Comparison of ENCODE assay signal across 15 cellular contexts in genomic region chr10:12327476-12327875, GRCh38. TPM values are rescaled to one million over a fixed set of nuclear protein-coding genes. Genes with fewer than 3 reads are reported as not detected.
DNase-seq lines count a peak whose midpoint lies in the region; ATAC-seq and TF ChIP-seq lines count a peak whose summit lies in the region.
"Had no signal": no experiment of that assay in that cellular context is flagged by ENCODE, and none has a peak within 500 bp of the region (broad histone marks: within the 10 kb centered on the region; RNA-seq: fewer than 3 reads in every experiment).

No MANE protein-coding gene starts in this region.

- CTCF ChIA-PET in GM10248 (lab: Yijun Ruan, JAX) = interaction anchor here (0.9 to 1.8 kb wide), 4 partner anchors 10 to 380 kb away, joined by 3 to 6 read pairs (median 4); no protein-coding TSS in a partner anchor

- H3K36me3 Mint-ChIP-seq in type B pancreatic cell = no peaks in the 10 kb centered on the region

- peaks cover 8% of the 10 kb centered on the region for H3K4me1 Mint-ChIP-seq in type B pancreatic cell (ENCODE audit: unreplicated experiment)
- H3K4me1 Mint-ChIP-seq: GM23338 had no signal

- no peak for TF ChIP-seq CTCF in GM10248 (IDR thresholded peaks at IDR 0.05; ENCODE audit: control extremely low read depth, extremely low read depth, low read depth, missing control alignments)
- TF ChIP-seq CTCF in mucosa of descending colon (IDR thresholded peaks at IDR 0.05) = no peak
- no peak for TF ChIP-seq CTCF in type B pancreatic cell (conservative IDR thresholded peaks at IDR 0.05)

- POLR2A ChIA-PET in GM10248 (lab: Yijun Ruan, JAX) = no interaction called here

- H3K36me3 ChIP-seq in esophagus (ENCODE audit: control insufficient read depth in 2 of 2, insufficient read depth in 2 of 2, low read length in 1 of 2) = no peaks in the 10 kb centered on the region
- H3K36me3 ChIP-seq in mucosa of descending colon (ENCODE audit: low read depth) = no peaks in the 10 kb centered on the region

- peak overlapping the region; percentile 87 to 94 for H3K27ac ChIP-seq in esophagus (ENCODE audit: low read depth in 2 of 2, low read length in 1 of 2)

- peaks cover 6% of the 10 kb centered on the region for H3K27me3 Mint-ChIP-seq in type B pancreatic cell
- H3K27me3 Mint-ChIP-seq: B cell; CD4-positive, alpha-beta T cell had no signal

- no peak overlapping the region for H3K4me3 ChIP-seq in esophagus (ENCODE audit: low read depth in 1 of 2, low read length in 2 of 2)
- no peak overlapping the region for H3K4me3 ChIP-seq in mucosa of descending colon
- H3K4me3 ChIP-seq: GM12878, GM23338 had no signal

- ATAC-seq in mucosa of descending colon (peak; percentile 27), HG03280 (IDR thresholded peaks at IDR 0.05; ENCODE audit: unreplicated experiment) (no peak), HG03095 (IDR thresholded peaks at IDR 0.05; ENCODE audit: unreplicated experiment) (no peak), GM19324 (IDR thresholded peaks at IDR 0.05; ENCODE audit: low FRiP score, unreplicated experiment) (no peak)
- ATAC-seq: GM12878, GM23338 had no signal

- 47 to 50% methylated on average over 2 of the region's 2 CpGs for WGBS in esophagus, 2 donors

- H3K27me3 ChIP-seq in esophagus (ENCODE audit: control insufficient read depth in 1 of 2, insufficient read depth in 2 of 2, low read length in 2 of 2) = no peaks in the 10 kb centered on the region

- H3K27ac Mint-ChIP-seq in type B pancreatic cell = peak overlapping the region; percentile 83
- H3K27ac Mint-ChIP-seq: B cell; CD4-positive, alpha-beta T cell; GM23338 had no signal

- H3K9me3 Mint-ChIP-seq in type B pancreatic cell = no peaks in the 10 kb centered on the region
- H3K9me3 Mint-ChIP-seq: CD4-positive, alpha-beta T cell; GM23338 had no signal

- no peak overlapping the region for H3K4me3 Mint-ChIP-seq in type B pancreatic cell
- H3K4me3 Mint-ChIP-seq: B cell; CD4-positive, alpha-beta T cell; GM23338 had no signal

- peak; percentile 1 for DNase-seq in GM10248 (ENCODE audit: extremely low spot score)
- DNase-seq in mucosa of descending colon = no peak
- no peak for DNase-seq in type B pancreatic cell (ENCODE audit: extremely low spot score, unreplicated experiment)
- DNase-seq: C1 segment of cervical spinal cord; Calu3; CD4-positive, alpha-beta T cell; DMS 273 treated with DMSO at 0.1 percent for 48 hours; H7 had no signal

- H3K9me3 ChIP-seq in esophagus (ENCODE audit: control insufficient read depth in 2 of 2, insufficient read depth in 1 of 2, low read depth in 1 of 2, low read length in 1 of 2) = no peaks in the 10 kb centered on the region
- no peaks in the 10 kb centered on the region for H3K9me3 ChIP-seq in mucosa of descending colon

- intact Hi-C loops in mucosa of descending colon (cut with DNase I, micrococcal nuclease) = no loop called here

- H3K4me1 ChIP-seq in esophagus (ENCODE audit: control insufficient read depth in 2 of 2, insufficient read depth in 2 of 2, low read length in 1 of 2) (peaks cover 3 to 4% of the 10 kb centered on the region in 2 donors), mucosa of descending colon (ENCODE audit: low read depth) (peaks cover 3% of the 10 kb centered on the region)

RNA-seq across cellular contexts. Expression of gene CAMK1D, which starts 21.9 kb away (rescaled TPM):
- 1 to 10 TPM; 5.4 to 5.6 TPM for polyA plus RNA-seq in esophagus
- total RNA-seq in mucosa of descending colon (10 to 100 TPM; 20.6 to 48.5 (median 32.8) TPM), type B pancreatic cell (ENCODE audit: low replicate concordance) (12.2 and 29.2 TPM in 2 replicates)
